10 cellular contexts compared by ENCODE assay signal in the genomic region with DNA sequence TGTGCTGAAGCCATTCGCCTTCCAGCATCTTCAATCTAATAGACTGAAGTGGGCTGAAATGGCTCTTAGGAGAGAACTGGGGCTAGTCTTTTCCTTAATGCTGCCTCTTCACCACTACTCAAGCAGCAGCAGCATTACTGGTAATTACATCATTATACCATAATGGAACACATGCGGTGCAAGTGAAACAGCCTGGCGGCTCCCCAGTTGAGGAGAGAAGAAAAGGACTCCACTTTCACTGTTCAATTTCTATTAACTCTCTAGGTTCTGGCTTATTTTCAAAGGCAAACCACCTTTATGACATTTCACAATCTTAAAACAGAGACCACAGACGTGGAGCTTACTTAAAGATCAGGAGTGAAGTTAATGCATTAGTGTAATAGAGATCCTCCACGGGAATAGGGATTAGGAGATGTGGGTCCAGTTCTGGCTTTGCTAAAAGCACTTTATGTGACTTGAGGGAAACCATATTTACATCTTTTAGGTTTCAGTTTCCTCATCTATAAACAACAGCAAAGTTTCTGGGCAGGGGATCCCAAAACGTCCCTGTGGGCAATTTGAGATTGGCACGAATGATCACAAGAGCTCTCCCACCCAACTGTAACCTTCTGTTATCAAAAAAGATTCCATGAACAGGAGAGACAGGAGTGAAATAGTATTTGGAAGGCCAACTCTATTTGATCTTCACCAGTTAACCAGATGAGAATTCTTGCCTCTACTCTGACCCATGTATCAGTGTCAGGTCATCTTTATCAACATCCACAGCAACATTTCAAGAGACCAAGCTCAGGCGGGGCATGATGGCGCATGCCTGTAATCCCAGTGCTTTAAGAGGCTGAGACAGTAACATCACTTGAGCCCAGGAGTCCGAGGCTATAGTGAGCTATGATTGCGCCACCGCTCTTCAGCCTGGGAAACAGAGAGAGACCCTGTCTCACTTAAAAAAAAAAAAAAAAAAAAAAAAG.
DNase-seq lines count a peak whose midpoint lies in the region; ATAC-seq, FAIRE-seq and TF ChIP-seq lines count a peak whose summit lies in the region.
"Had no signal": no experiment of that assay in that cellular context is flagged by ENCODE, and none has a peak within 500 bp of the region (broad histone marks: within the 10 kb centered on the region; RNA-seq: fewer than 3 reads in every experiment).

No MANE protein-coding gene starts in this region.

- TF ChIP-seq RAD21 in GM12878 (IDR thresholded peaks at IDR 0.05; ENCODE audit: insufficient read depth, low read depth, low read length) = no peak

- H3K9me3 ChIP-seq in GM12878 (replicated peaks; ENCODE audit: control insufficient read depth, insufficient read depth, low read length) (no peaks in the 10 kb centered on the region), smooth muscle cell (replicated peaks; ENCODE audit: low read depth) (peaks cover 4% of the 10 kb centered on the region)
- H3K9me3 ChIP-seq in CD8-positive, alpha-beta T cell (ENCODE audit: low read length) = no peaks in the 10 kb centered on the region

- H3K27me3 Mint-ChIP-seq in CD8-positive, alpha-beta T cell (ENCODE audit: low read depth) = peaks cover 2% of the 10 kb centered on the region
- no peaks in the 10 kb centered on the region for H3K27me3 Mint-ChIP-seq in activated CD4-positive, alpha-beta T cell treated with anti-CD3 and anti-CD28 coated beads, Interleukin-2, amount 10 ng/mL, durations not matched to agents 7 days and 5 days

- H3K9ac ChIP-seq in GM12878 (ENCODE audit: control insufficient read depth, insufficient read depth, low read length) (no peak overlapping the region), smooth muscle cell (ENCODE audit: low read depth) (peak overlapping the region; percentile 7)

- H4K20me1 ChIP-seq in GM12878 (ENCODE audit: control insufficient read depth, insufficient read depth) (no peaks in the 10 kb centered on the region), smooth muscle cell (ENCODE audit: low read depth) (no peaks in the 10 kb centered on the region)

- H3K9me3 Mint-ChIP-seq in CD8-positive, alpha-beta T cell = peaks cover 6% of the 10 kb centered on the region
- H3K9me3 Mint-ChIP-seq in activated CD4-positive, alpha-beta T cell treated with anti-CD3 and anti-CD28 coated beads, Interleukin-2, amount 10 ng/mL, durations not matched to agents 7 days and 5 days = peaks cover 16% of the 10 kb centered on the region

- H3K27ac Mint-ChIP-seq in CD8-positive, alpha-beta T cell = no peak overlapping the region
- no peak overlapping the region for H3K27ac Mint-ChIP-seq in activated CD4-positive, alpha-beta T cell treated with anti-CD3 and anti-CD28 coated beads, Interleukin-2, amount 10 ng/mL, durations not matched to agents 7 days and 5 days

- ATAC-seq in GM12878 = peak; percentile 74
- no peak for ATAC-seq in CD8-positive, alpha-beta T cell

- DNase-seq in DMS53 (lab: John Stamatoyannopoulos, UW) (peak; percentile 32), DMS53 treated with DMSO at 0.1 percent for 48 hours (lab: John Stamatoyannopoulos, UW; ENCODE audit: unreplicated experiment) (no peak), NCI-H187 (lab: John Stamatoyannopoulos, UW) (peak; percentile 74 to 89), GM12878 (ENCODE audit: low read depth, low spot score) (no peak), smooth muscle cell (lab: John Stamatoyannopoulos, UW; ENCODE audit: unreplicated experiment) (no peak), HTR-8/SVneo (ENCODE audit: insufficient read length, low spot score) (no peak)
- DNase-seq in CD8-positive, alpha-beta T cell = no peak
- no peak for DNase-seq in activated CD4-positive, alpha-beta T cell treated with anti-CD3 and anti-CD28 coated beads, Interleukin-2, amount 10 ng/mL, durations not matched to agents 7 days and 5 days
- DNase-seq: kidney glomerular epithelial cell had no signal

- RAD21 ChIA-PET in GM12878 (lab: Charles Lee; ENCODE audit: unreplicated experiment) = interaction anchor here (0.6 kb wide), 1 partner anchor 44 kb away, joined by 3 read pairs; no protein-coding TSS in a partner anchor

- in situ Hi-C loops in GM12878 (cut with MboI) = no loop called here

- CTCF ChIA-PET in GM12878 (lab: Yijun Ruan, JAX) = no interaction called here
- CTCF ChIA-PET in CD8-positive, alpha-beta T cell (lab: Charles Lee) = no interaction called here
- CTCF ChIA-PET in activated CD4-positive, alpha-beta T cell treated with anti-CD3 and anti-CD28 coated beads, Interleukin-2, amount 10 ng/mL, durations not matched to agents 7 days and 5 days (lab: Charles Lee) = interaction anchor here (0.6 to 1.7 kb wide), 5 partner anchors 9 to 438 kb away, joined by 3 to 5 read pairs (median 4); no protein-coding TSS in a partner anchor

- no peak for FAIRE-seq in GM12878 (lab: Jason Lieb, UNC)
- FAIRE-seq in HTR-8/SVneo (lab: Jason Lieb, UNC) = no peak

- intact Hi-C loops in GM12878 (cut with micrococcal nuclease; ENCODE audit: unreplicated experiment) = no loop called here
- intact Hi-C loops in CD8-positive, alpha-beta T cell (cut with DNase I, micrococcal nuclease) = no loop called here

- H3K27ac ChIP-seq in GM12878 (ENCODE audit: control insufficient read depth, insufficient read depth) = peak overlapping the region; percentile 0; the same call in 1 of the 2 replicates
- H3K27ac ChIP-seq in smooth muscle cell (ENCODE audit: low read depth) = peak overlapping the region; percentile 42
- H3K27ac ChIP-seq in CD8-positive, alpha-beta T cell (ENCODE audit: low read depth, low read length) = no peak overlapping the region
- H3K27ac ChIP-seq: cardiac muscle cell had no signal

- peak overlapping the region; percentile 9; the same call in 1 of the 2 replicates for H3K4me3 ChIP-seq in GM12878
- no peak overlapping the region for H3K4me3 ChIP-seq in smooth muscle cell
- no peak overlapping the region for H3K4me3 ChIP-seq in CD8-positive, alpha-beta T cell (ENCODE audit: low read depth, low read length)
- H3K4me3 ChIP-seq: cardiac muscle cell had no signal

- no peaks in the 10 kb centered on the region for H3K36me3 Mint-ChIP-seq in CD8-positive, alpha-beta T cell
- peaks cover 13% of the 10 kb centered on the region for H3K36me3 Mint-ChIP-seq in activated CD4-positive, alpha-beta T cell treated with anti-CD3 and anti-CD28 coated beads, Interleukin-2, amount 10 ng/mL, durations not matched to agents 7 days and 5 days (ENCODE audit: low read depth)

- BruUV-seq in GM12878 (replicated peaks; lab: Mats Ljungman, UMichigan) = no TSS peak

- peak overlapping the region; percentile 53 for H3K4me2 ChIP-seq in GM12878 (ENCODE audit: control insufficient read depth, insufficient read depth)
- peak overlapping the region; percentile 56 for H3K4me2 ChIP-seq in smooth muscle cell

- peaks cover 21% of the 10 kb centered on the region for H3K4me1 ChIP-seq in GM12878 (ENCODE audit: control insufficient read depth, insufficient read depth, low read length)
- H3K4me1 ChIP-seq in smooth muscle cell (ENCODE audit: low read depth) = peaks cover 42% of the 10 kb centered on the region
- H3K4me1 ChIP-seq in CD8-positive, alpha-beta T cell (ENCODE audit: insufficient read depth, low read length) = no peaks in the 10 kb centered on the region

- peaks cover 30% of the 10 kb centered on the region for H3F3A ChIP-seq in smooth muscle cell (ENCODE audit: low read depth)

- POLR2A ChIA-PET in GM12878 (lab: Charles Lee) = interaction anchor here (0.6 kb wide), 1 partner anchor 44 kb away, joined by 3 read pairs; no protein-coding TSS in a partner anchor
- POLR2A ChIA-PET in CD8-positive, alpha-beta T cell (lab: Charles Lee) = no interaction called here
- POLR2A ChIA-PET in activated CD4-positive, alpha-beta T cell treated with anti-CD3 and anti-CD28 coated beads, Interleukin-2, amount 10 ng/mL, durations not matched to agents 7 days and 5 days (lab: Charles Lee) = no interaction called here

- H3K4me1 Mint-ChIP-seq in CD8-positive, alpha-beta T cell (ENCODE audit: low read depth) = peaks cover 9% of the 10 kb centered on the region
- H3K4me1 Mint-ChIP-seq in activated CD4-positive, alpha-beta T cell treated with anti-CD3 and anti-CD28 coated beads, Interleukin-2, amount 10 ng/mL, durations not matched to agents 7 days and 5 days = peaks cover 34% of the 10 kb centered on the region

- H3K79me2 ChIP-seq in GM12878 (ENCODE audit: control insufficient read depth, insufficient read depth, low read length) = no peaks in the 10 kb centered on the region
- peaks cover 74% of the 10 kb centered on the region for H3K79me2 ChIP-seq in smooth muscle cell (ENCODE audit: low read depth)

- TF ChIP-seq EP300 in GM12878 (IDR thresholded peaks at IDR 0.05; ENCODE audit: borderline replicate concordance in 1 of 2, control insufficient read depth in 1 of 2, low read depth in 2 of 2, low read length in 2 of 2) = no peak

- SMC1A ChIA-PET in GM12878 (lab: Charles Lee; ENCODE audit: uncharacterized antibody, unreplicated experiment) = interaction anchor here (1.0 to 1.9 kb wide), 3 partner anchors 9 to 127 kb away, joined by 3 to 7 read pairs (median 4); no protein-coding TSS in a partner anchor

- H2AFZ ChIP-seq in GM12878 (ENCODE audit: control insufficient read depth, low read depth, low read length) (peak overlapping the region; percentile 11), smooth muscle cell (ENCODE audit: low read depth) (peak overlapping the region; percentile 26)

- no peak overlapping the region for H3K4me3 Mint-ChIP-seq in CD8-positive, alpha-beta T cell
- no peak overlapping the region for H3K4me3 Mint-ChIP-seq in activated CD4-positive, alpha-beta T cell treated with anti-CD3 and anti-CD28 coated beads, Interleukin-2, amount 10 ng/mL, durations not matched to agents 7 days and 5 days

- TF ChIP-seq POLR2A in GM12878 (IDR thresholded peaks at IDR 0.05; ENCODE audit: low read depth, low read length) = no peak

- TF ChIP-seq CTCF in GM12878 (IDR thresholded peaks at IDR 0.05 in 2 of 3, conservative IDR thresholded peaks at IDR 0.05 in 1 of 3; ENCODE audit: control insufficient read depth in 2 of 3, extremely low read depth in 1 of 3, insufficient read depth in 1 of 3, low read depth in 3 of 3, low read length in 3 of 3) (no peak), smooth muscle cell (IDR thresholded peaks at IDR 0.05; ENCODE audit: borderline replicate concordance, insufficient read depth, poor library complexity, severe bottlenecking) (no peak)
- no peak for TF ChIP-seq CTCF in CD8-positive, alpha-beta T cell (IDR thresholded peaks at IDR 0.05)

- H3K27me3 ChIP-seq in GM12878 (replicated peaks in 1 of 2; ENCODE audit: control insufficient read depth in 2 of 2, insufficient read depth in 2 of 2, low read length in 1 of 2) = no peaks in the 10 kb centered on the region
- H3K27me3 ChIP-seq in smooth muscle cell (ENCODE audit: low read depth) = no peaks in the 10 kb centered on the region
- no peaks in the 10 kb centered on the region for H3K27me3 ChIP-seq in CD8-positive, alpha-beta T cell (ENCODE audit: insufficient read depth, low read length)
- H3K27me3 ChIP-seq: cardiac muscle cell had no signal

- H3K36me3 ChIP-seq in GM12878 (ENCODE audit: control insufficient read depth in 2 of 2, insufficient read depth in 2 of 2, low read length in 1 of 2) = no peaks in the 10 kb centered on the region
- H3K36me3 ChIP-seq in smooth muscle cell (ENCODE audit: low read depth) = no peaks in the 10 kb centered on the region
- H3K36me3 ChIP-seq in CD8-positive, alpha-beta T cell (ENCODE audit: insufficient read depth, low read length) = no peaks in the 10 kb centered on the region
- H3K36me3 ChIP-seq: cardiac muscle cell had no signal

- WGBS in GM12878 (ENCODE audit: insufficient coverage, insufficient replicate concordance, low lambda C conversion rate, missing lambda C conversion rate) = 63% methylated on average over 10 of the region's 12 CpGs
- WGBS in smooth muscle cell (ENCODE audit: low lambda C conversion rate) = 45% methylated on average over 12 of the region's 12 CpGs

Comparison
In these comparisons a context has a peak if more than half of its experiments do, and no peak if none do; other contexts are left out.
1. DNase-seq: peak in DMS53 (single experiment) and NCI-H187 (2 of 2); none in DMS53 treated with DMSO at 0.1 percent for 48 hours (single experiment), GM12878 (single experiment), smooth muscle cell (single experiment), CD8-positive, alpha-beta T cell (0 of 7), activated CD4-positive, alpha-beta T cell treated with anti-CD3 and anti-CD28 coated beads, Interleukin-2, amount 10 ng/mL, durations not matched to agents 7 days and 5 days (single experiment) and HTR-8/SVneo (single experiment).